25 cellular contexts compared by ENCODE assay signal in the genomic region with DNA sequence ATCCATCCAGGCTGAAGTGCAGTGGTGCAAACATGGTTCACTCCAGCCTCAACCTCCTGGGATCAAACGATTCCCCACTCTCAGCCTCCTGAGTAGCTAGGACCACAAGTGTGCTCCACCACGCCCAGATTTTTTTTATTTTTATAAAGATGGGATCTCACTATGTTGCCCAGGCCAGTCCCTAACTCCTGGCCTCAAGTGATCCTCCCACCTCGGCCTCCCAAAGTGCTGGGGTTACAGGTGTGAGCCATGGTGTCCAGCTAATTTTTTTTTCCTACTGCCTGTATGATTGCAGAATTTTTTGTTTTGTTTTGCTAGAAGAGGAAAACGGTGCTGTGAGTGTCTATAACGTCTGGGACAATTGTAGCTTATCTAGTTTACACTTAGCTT. TPM values are rescaled to one million over a fixed set of nuclear protein-coding genes. Genes with fewer than 3 reads are reported as not detected.
DNase-seq lines count a peak whose midpoint lies in the region; ATAC-seq, FAIRE-seq and TF ChIP-seq lines count a peak whose summit lies in the region.
"Had no signal": no experiment of that assay in that cellular context is flagged by ENCODE, and none has a peak within 500 bp of the region (broad histone marks: within the 10 kb centered on the region; RNA-seq: fewer than 3 reads in every experiment).

No MANE protein-coding gene starts in this region.

- H3K36me3 Mint-ChIP-seq in glutamatergic neuron (ENCODE audit: unreplicated experiment) = peaks cover 13% of the 10 kb centered on the region

- no peak overlapping the region for H3K9ac ChIP-seq in K562 (ENCODE audit: insufficient read depth in 1 of 2, low read depth in 2 of 2, low read length in 2 of 2)

- H3K4me3 Mint-ChIP-seq in glutamatergic neuron (ENCODE audit: unreplicated experiment) = no peak overlapping the region
- H3K4me3 Mint-ChIP-seq: CD8-positive, alpha-beta memory T cell; IgD-negative memory B cell had no signal

- H3K9me3 Mint-ChIP-seq in glutamatergic neuron (ENCODE audit: unreplicated experiment) = peaks cover 7% of the 10 kb centered on the region
- H3K9me3 Mint-ChIP-seq: CD8-positive, alpha-beta memory T cell; IgD-negative memory B cell had no signal

- no peak for FAIRE-seq in K562 (lab: Jason Lieb, UNC)

- H3K9me1 ChIP-seq in K562 (ENCODE audit: control insufficient read depth, insufficient read depth, low read length) = no peaks in the 10 kb centered on the region

- peaks cover 3% of the 10 kb centered on the region for H3K27me3 Mint-ChIP-seq in glutamatergic neuron (ENCODE audit: unreplicated experiment)
- H3K27me3 Mint-ChIP-seq: CD8-positive, alpha-beta memory T cell; IgD-negative memory B cell had no signal

- TF ChIP-seq POLR2A in K562 (conservative IDR thresholded peaks at IDR 0.05) = no peak

- H3K4me1 Mint-ChIP-seq in glutamatergic neuron (ENCODE audit: low read depth, unreplicated experiment) = peaks cover 2% of the 10 kb centered on the region

- in situ Hi-C loops in K562 (cut with MboI) = no loop called here

- DNase-seq in left cardiac atrium = peak; percentile 0
- no peak for DNase-seq in left ventricle myocardium inferior
- DNase-seq in K562 (ENCODE audit: extremely low read depth in 1 of 4, low spot score in 3 of 4) = no peak
- DNase-seq in NCI-H2171 (lab: John Stamatoyannopoulos, UW) = no peak
- no peak for DNase-seq in glutamatergic neuron
- DNase-seq: 8988T; ACHN; DMS 273 treated with DMSO at 0.1 percent for 48 hours; DMS79; EL; GDM1; GOT3; NCI-H1092 treated with DMSO at 0.1 percent for 48 hours; NCI-H1436; NCI-H187 treated with DMSO at 0.1 percent for 48 hours; NCI-H446; NCI-H524 treated with DMSO at 0.1 percent for 48 hours; NK-92 treated with Interleukin-12 subunit alpha and Interleukin-12 subunit beta, amount 100 ng/mL, for 24 hours had no signal

- H3K4me1 ChIP-seq in left ventricle myocardium inferior (no peaks in the 10 kb centered on the region), HEK293 (ENCODE audit: control insufficient read depth, insufficient read depth, low read length) (no peaks in the 10 kb centered on the region), K562 (replicated peaks in 1 of 2; ENCODE audit: control insufficient read depth in 2 of 2, insufficient read depth in 2 of 2, low read length in 2 of 2) (peaks cover 0 to 8% of the 10 kb centered on the region in 2 experiments; a peak in 1 of 5 replicates)
- H3K4me1 ChIP-seq: HAP-1, SJSA1 had no signal

- H3K4me2 ChIP-seq in K562 (ENCODE audit: insufficient read depth, low read length) = no peak overlapping the region

- no TSS peak for BruUV-seq in K562 (replicated peaks; lab: Mats Ljungman, UMichigan)

- TF ChIP-seq RAD21 in K562 (CRISPR knock-in tag; conservative IDR thresholded peaks at IDR 0.05 in 1 of 2, IDR thresholded peaks at IDR 0.05 in 1 of 2) = no peak

- H3K27me3 ChIP-seq in left ventricle myocardium inferior (ENCODE audit: low read depth) (no peaks in the 10 kb centered on the region), K562 (ENCODE audit: control insufficient read depth in 2 of 2, insufficient read depth in 2 of 2, low read length in 2 of 2) (no peaks in the 10 kb centered on the region)
- H3K27me3 ChIP-seq: SJSA1 had no signal

- TF ChIP-seq CTCF in left ventricle myocardium inferior (IDR thresholded peaks at IDR 0.05; ENCODE audit: borderline replicate concordance) (no peak), HEK293 (tag by site-specific recombination; IDR thresholded peaks at IDR 0.05) (no peak), K562 (IDR thresholded peaks at IDR 0.05 in 2 of 3, conservative IDR thresholded peaks at IDR 0.05 in 1 of 3; ENCODE audit: insufficient read depth in 2 of 3, low read depth in 1 of 3, low read length in 3 of 3) (no peak), glutamatergic neuron (IDR thresholded peaks at IDR 0.05; ENCODE audit: partially characterized antibody, unreplicated experiment) (no peak)

- POLR2A ChIA-PET in HEK293 (lab: Yijun Ruan, JAX) (no interaction called here), K562 (lab: Yijun Ruan, JAX) (interaction anchor here (0.6 to 0.9 kb wide), 3 partner anchors 15 to 295 kb away, joined by 3 read pairs; no protein-coding TSS in a partner anchor)

- CTCF ChIA-PET in HEK293 (lab: Yijun Ruan, JAX) = no interaction called here
- CTCF ChIA-PET in K562 (lab: Yijun Ruan, JAX; ENCODE audit: low intra/inter-chr PET ratio) = no interaction called here

- H3K4me3 ChIP-seq in left ventricle myocardium inferior (no peak overlapping the region), HEK293 (ENCODE audit: low read depth, low read length) (no peak overlapping the region), K562 (no peak overlapping the region)
- H3K4me3 ChIP-seq: GM12878, HAP-1, SJSA1 had no signal

- no peak overlapping the region for H3K27ac Mint-ChIP-seq in glutamatergic neuron (ENCODE audit: unreplicated experiment)

- no peak overlapping the region for H2AFZ ChIP-seq in K562 (ENCODE audit: low read depth, low read length)

- H3K9me3 ChIP-seq in left ventricle myocardium inferior (replicated peaks) (no peaks in the 10 kb centered on the region), HEK293 (ENCODE audit: control insufficient read depth, insufficient read depth, low read depth, low read length) (no peaks in the 10 kb centered on the region), K562 (replicated peaks; ENCODE audit: control insufficient read depth, insufficient read depth, low read depth, low read length) (peaks cover 1% of the 10 kb centered on the region; the same call in 1 of the 2 replicates)
- H3K9me3 ChIP-seq: HAP-1, SJSA1 had no signal

- H4K20me1 ChIP-seq in K562 (replicated peaks; ENCODE audit: control insufficient read depth, insufficient read depth, low read length) = no peaks in the 10 kb centered on the region

- no peak for TF ChIP-seq EP300 in K562 (IDR thresholded peaks at IDR 0.05; ENCODE audit: low read length)

- intact Hi-C loops in left cardiac atrium (cut with DNase I) (no loop called here), left ventricle myocardium inferior (cut with micrococcal nuclease) (no loop called here), K562 (cut with micrococcal nuclease) (no loop called here)

- 66% methylated on average over 5 of the region's 5 CpGs for WGBS in K562 (ENCODE audit: insufficient coverage, low coverage, missing lambda C conversion rate)

- no peaks in the 10 kb centered on the region for H3K79me2 ChIP-seq in K562 (ENCODE audit: control insufficient read depth, insufficient read depth, low read length)

- peaks cover 41% of the 10 kb centered on the region for H3K36me3 ChIP-seq in left ventricle myocardium inferior
- peaks cover 0 to 25% of the 10 kb centered on the region in 2 experiments; a peak in 2 of 3 replicates for H3K36me3 ChIP-seq in HEK293 (ENCODE audit: control insufficient read depth in 2 of 2, insufficient read depth in 1 of 2, low read length in 2 of 2)
- peaks cover 32% of the 10 kb centered on the region; the same call in 2 of the 3 replicates for H3K36me3 ChIP-seq in K562 (ENCODE audit: control insufficient read depth, insufficient read depth, low read length)

- ATAC-seq in left cardiac atrium (no peak), K562 (no peak), HG03135 (IDR thresholded peaks at IDR 0.05; ENCODE audit: unreplicated experiment) (no peak)

- no peak overlapping the region for H3K27ac ChIP-seq in left ventricle myocardium inferior (replicated peaks)
- H3K27ac ChIP-seq in HEK293 (ENCODE audit: extremely low read depth, low read depth, low read length) = no peak overlapping the region
- no peak overlapping the region for H3K27ac ChIP-seq in K562 (ENCODE audit: extremely low read depth, low read depth, low read length)
- H3K27ac ChIP-seq: SJSA1 had no signal

TF ChIP-seq in HEK293, 187 proteins besides CTCF, POLR2A, EP300 and RAD21 (continues in another document):
- no peak for TF ChIP-seq ZNF433 (tag by site-specific recombination; IDR thresholded peaks at IDR 0.05; ENCODE audit: low read depth)

TF ChIP-seq in K562, 482 proteins besides CTCF, POLR2A, EP300 and RAD21:
- no peak for TF ChIP-seq GATA2 (CRISPR knock-in tag; IDR thresholded peaks at IDR 0.05)
- peak; percentile 68 for TF ChIP-seq ZNF121 (CRISPR knock-in tag; conservative IDR thresholded peaks at IDR 0.05)
- TF ChIP-seq ZFX (CRISPR knock-in tag; IDR thresholded peaks at IDR 0.05) = no peak
- no peak for TF ChIP-seq CSDE1 (IDR thresholded peaks at IDR 0.05)
- no peak for TF ChIP-seq ID3 (CRISPR knock-in tag; IDR thresholded peaks at IDR 0.05)
- no peak for TF ChIP-seq ID3 (tag; IDR thresholded peaks at IDR 0.05)

RNA-seq across cellular contexts. Expression of gene ADI1, which starts 38.3 kb away (rescaled TPM):
- total RNA-seq in left cardiac atrium (100 to 1,000 TPM; 102 to 128 TPM), left ventricle myocardium inferior (195 TPM), K562 (2014; rRNA removed) (26.7 and 29.2 TPM in 2 replicates), K562 (2014; rRNA removed; fragmentation: Illumina TruSeq; extraction: Trizol) (25.7 and 27.1 TPM in 2 replicates), K562 (2015; rRNA removed; fragmentation: Illumina TruSeq; extraction: Trizol) (48.0 and 51.0 TPM in 2 replicates), K562 (2021) (31.6 and 34.7 TPM in 2 replicates), glutamatergic neuron (ENCODE audit: unreplicated experiment) (16.0 TPM)
- total RNA-seq in K562 (2011; cell fraction: chromatin; rRNA removed; ENCODE audit: low replicate concordance) = 8.2 and 11.8 TPM in 2 replicates
- 5.8 and 8.0 TPM in 2 replicates for total RNA-seq in K562 (2011; cell fraction: nucleolus; rRNA removed)
- 12.0 and 24.3 TPM in 2 replicates for total RNA-seq in K562 (2011; cell fraction: nucleoplasm; rRNA removed)
- polyA plus RNA-seq in K562 (2011; rRNA removed) (17.6 and 23.6 TPM in 2 replicates), K562 (2014; fragmentation: Illumina TruSeq; extraction: Trizol) (31.4 and 33.7 TPM in 2 replicates), K562 (2014; fragmentation: Nextera tagmentation; extraction: Ambion mirVana) (1 to 10 TPM; 6.1 to 6.6 TPM), K562 (2014; rRNA removed) (20.6 and 21.6 TPM in 2 replicates)
- polyA plus RNA-seq in K562 (2011; cell fraction: cytosol; rRNA removed) = 12.7 and 15.2 TPM in 2 replicates
- 11.6 and 15.2 TPM in 2 replicates for polyA plus RNA-seq in K562 (2011; cell fraction: nucleus; rRNA removed)
- 33.2 and 37.1 TPM in 2 replicates for polyA plus RNA-seq in K562 (2012)
- polyA minus RNA-seq in K562 (2011; rRNA and poly(A)+ RNA removed) = 18.8 and 22.8 TPM in 2 replicates
- polyA minus RNA-seq in K562 (2011; cell fraction: cytosol; rRNA and poly(A)+ RNA removed) = 12.2 and 12.5 TPM in 2 replicates
- 4.2 and 7.2 TPM in 2 replicates for polyA minus RNA-seq in K562 (2011; cell fraction: nucleus; rRNA and poly(A)+ RNA removed)
